Comparison of ENCODE assay signal across 15 cellular contexts in genomic region chr7:116614509-116615285, GRCh38. TPM values are rescaled to one million over a fixed set of nuclear protein-coding genes. Genes with fewer than 3 reads are reported as not detected.
"Had no signal": no experiment of that assay in that cellular context is flagged by ENCODE, and none has a peak within 500 bp of the region (broad histone marks: within the 10 kb centered on the region; RNA-seq: fewer than 3 reads in every experiment).

No MANE protein-coding gene starts in this region.

- ATAC-seq: activated CD8-positive, alpha-beta memory T cell treated with anti-CD3 and anti-CD28 coated beads, Interleukin-2, amount 10 ng/mL, durations not matched to agents 7 days and 5 days; gastroesophageal sphincter; naive thymus-derived CD8-positive, alpha-beta T cell; stimulated activated naive CD8-positive, alpha-beta T cell treated with anti-CD3 and anti-CD28 coated beads, Interleukin-15, amount 100 ng/mL, for 72 hours had no signal

- H3K9me3 Mint-ChIP-seq: activated T-cell treated with anti-CD3 and anti-CD28 coated beads, Interleukin-2, amount 50 U/mL, for 24 hours; stimulated activated naive CD8-positive, alpha-beta T cell treated with anti-CD3 and anti-CD28 coated beads, Interleukin-15, amount 100 ng/mL, for 72 hours had no signal

- H3K27ac Mint-ChIP-seq: activated CD8-positive, alpha-beta memory T cell treated with anti-CD3 and anti-CD28 coated beads, Interleukin-2, amount 10 ng/mL, durations not matched to agents 7 days and 5 days; activated naive CD8-positive, alpha-beta T cell; activated T-cell treated with anti-CD3 and anti-CD28 coated beads, Interleukin-2, amount 50 U/mL, for 24 hours; naive thymus-derived CD8-positive, alpha-beta T cell; stimulated activated naive CD8-positive, alpha-beta T cell treated with anti-CD3 and anti-CD28 coated beads, Interleukin-15, amount 100 ng/mL, for 72 hours had no signal

- H3K9me3 ChIP-seq: gastroesophageal sphincter, testis had no signal

- DNase-seq: activated CD4-positive, alpha-beta T cell treated with anti-CD3 and anti-CD28 coated beads, Interleukin-2, amount 50 U/mL, for 48 hours; activated CD4-positive, CD25-positive, alpha-beta regulatory T cell treated with anti-CD3 and anti-CD28 coated beads, Interleukin-2, amount 50 U/mL, for 72 hours; activated CD8-positive, alpha-beta memory T cell treated with anti-CD3 and anti-CD28 coated beads, Interleukin-2, amount 10 ng/mL, durations not matched to agents 7 days and 5 days; activated effector memory CD4-positive, alpha-beta T cell treated with Interleukin-2 at 50 U/mL for 16 hours; activated T-cell treated with anti-CD3 and anti-CD28 coated beads, Interleukin-2, amount 50 U/mL, for 24 hours; amygdala; naive thymus-derived CD8-positive, alpha-beta T cell; occipital lobe; stimulated activated CD4-positive, alpha-beta T cell treated with anti-CD3 and anti-CD28 coated beads, Interleukin-4, amount 100 ng/mL, for 4 hours; stimulated activated naive CD8-positive, alpha-beta T cell treated with anti-CD3 and anti-CD28 coated beads, Interleukin-15, amount 100 ng/mL, for 72 hours; SW 1271; testis had no signal

- H3K36me3 ChIP-seq: gastroesophageal sphincter had no signal

- H3K4me1 Mint-ChIP-seq: stimulated activated naive CD8-positive, alpha-beta T cell treated with anti-CD3 and anti-CD28 coated beads, Interleukin-15, amount 100 ng/mL, for 72 hours had no signal

- H3K4me3 Mint-ChIP-seq: activated CD8-positive, alpha-beta memory T cell treated with anti-CD3 and anti-CD28 coated beads, Interleukin-2, amount 10 ng/mL, durations not matched to agents 7 days and 5 days; activated naive CD8-positive, alpha-beta T cell; activated T-cell treated with anti-CD3 and anti-CD28 coated beads, Interleukin-2, amount 50 U/mL, for 24 hours; naive thymus-derived CD8-positive, alpha-beta T cell; stimulated activated naive CD8-positive, alpha-beta T cell treated with anti-CD3 and anti-CD28 coated beads, Interleukin-15, amount 100 ng/mL, for 72 hours had no signal

- H3K27ac ChIP-seq: gastroesophageal sphincter, testis had no signal

- H3K27me3 ChIP-seq: gastroesophageal sphincter, testis had no signal

- H3K4me3 ChIP-seq: gastroesophageal sphincter, lung, testis had no signal

- H3K4me1 ChIP-seq: testis had no signal

- H3K36me3 Mint-ChIP-seq: activated CD8-positive, alpha-beta memory T cell treated with anti-CD3 and anti-CD28 coated beads, Interleukin-2, amount 10 ng/mL, durations not matched to agents 7 days and 5 days; activated naive CD8-positive, alpha-beta T cell had no signal

RNA-seq across cellular contexts. Expression of gene MET, which starts 57.3 kb away (rescaled TPM):
- total RNA-seq: naive thymus-derived CD8-positive, alpha-beta T cell had no signal
- polyA plus RNA-seq: naive thymus-derived CD8-positive, alpha-beta T cell had no signal
